ENCODE assay signal across 8 cellular contexts in genomic region chr11:8099291-8099899, GRCh38. TPM values are rescaled to one million over a fixed set of nuclear protein-coding genes. Genes with fewer than 3 reads are reported as not detected.
DNase-seq lines count a peak whose midpoint lies in the region; ATAC-seq, FAIRE-seq and TF ChIP-seq lines count a peak whose summit lies in the region.

No MANE protein-coding gene starts in this region.

- H3K9me2 ChIP-seq in DOHH2 (replicated peaks; ENCODE audit: control insufficient read depth, low read length) = no peaks in the 10 kb centered on the region

- H3K27me3 ChIP-seq in DOHH2 (ENCODE audit: control insufficient read depth, low read length) (0 out of 2 replicates have a peak, but pooled peaks cover 6% of the 10 kb centered on the region), dorsolateral prefrontal cortex (no peaks in the 10 kb centered on the region)

- peak; percentile 60 for FAIRE-seq in H54 (lab: Jason Lieb, UNC)

- H3K4me1 ChIP-seq in DOHH2 (ENCODE audit: control insufficient read depth, low read length) = no peaks in the 10 kb centered on the region

- no peaks in the 10 kb centered on the region for H3F3A ChIP-seq in DOHH2 (ENCODE audit: control insufficient read depth, insufficient read depth)

- DNase-seq in H54 (ENCODE audit: insufficient read length, low spot score) (no peak), NCI-H2107 treated with DMSO at 0.1 percent for 48 hours (lab: John Stamatoyannopoulos, UW; ENCODE audit: unreplicated experiment) (peak; percentile 56), dorsolateral prefrontal cortex (peak; percentile 71 to 95 (median 81)), medulla oblongata (ENCODE audit: extremely low spot score) (peak; percentile 91)
- DNase-seq in activated CD4-positive, alpha-beta T cell treated with anti-CD3 and anti-CD28 coated beads, Interleukin-2, amount 50 U/mL, for 4 hours = peak; percentile 72 to 76
- DNase-seq in stimulated activated CD8-positive, alpha-beta memory T cell treated with anti-CD3 and anti-CD28 coated beads, Interleukin-2, amount 100 ng/mL, for 48 hours (ENCODE audit: low read depth in 2 of 2) = peak; percentile 36 to 56

- H3K27ac ChIP-seq in DOHH2 (ENCODE audit: low read depth, low read length) (no peak overlapping the region), dorsolateral prefrontal cortex (peak overlapping the region in 21 of 59 donors; percentile 4 to 76 (median 32))

- H3K79me2 ChIP-seq in DOHH2 (ENCODE audit: control insufficient read depth, low read length) = no peaks in the 10 kb centered on the region

- no peaks in the 10 kb centered on the region for H4K20me1 ChIP-seq in DOHH2 (ENCODE audit: control insufficient read depth, insufficient read depth, low read depth, low read length)

- TF ChIP-seq CTCF in DOHH2 (IDR thresholded peaks at IDR 0.05; ENCODE audit: low read depth, low read length, poor library complexity, severe bottlenecking) (peak; percentile 89), dorsolateral prefrontal cortex (IDR thresholded peaks at IDR 0.05 in 54 of 56, conservative IDR thresholded peaks at IDR 0.05 in 2 of 56; ENCODE audit: low read depth in 1 of 56, partially characterized antibody in 56 of 56) (peak; percentile 49 to 93 (median 83))

- TF ChIP-seq POLR2A in H54 (IDR thresholded peaks at IDR 0.05; ENCODE audit: low read depth, low read length) = no peak

- intact Hi-C loops in dorsolateral prefrontal cortex (cut with DNase I) = loop anchor here (2.0 to 10.0 kb wide), 4 partner anchors 67 to 207 kb away; no protein-coding TSS in a partner anchor

- H3K4me3 ChIP-seq in DOHH2 (ENCODE audit: low read length) (no peak overlapping the region), dorsolateral prefrontal cortex (no peak overlapping the region)

- no peaks in the 10 kb centered on the region for H3K36me3 ChIP-seq in DOHH2 (ENCODE audit: control insufficient read depth, low read length)

- no peak for ATAC-seq in HG03039 (IDR thresholded peaks at IDR 0.05; ENCODE audit: unreplicated experiment)

- no peaks in the 10 kb centered on the region for H3K9me3 ChIP-seq in DOHH2 (ENCODE audit: control insufficient read depth, insufficient read depth, low read length)

- H3K4me2 ChIP-seq in DOHH2 (ENCODE audit: low read length) = no peak overlapping the region

RNA-seq across cellular contexts. Expression of gene TUB, which starts 18.4 kb away (rescaled TPM):
- 100 to 1,000 TPM in 2 of 120 experiments, 10 to 100 TPM in 118; 24.6 to 104 (median 74.6) TPM for total RNA-seq in dorsolateral prefrontal cortex
